Comparison of ENCODE assay signal across 13 cellular contexts in genomic region chr11:61924016-61924360, GRCh38. TPM values are rescaled to one million over a fixed set of nuclear protein-coding genes. Genes with fewer than 3 reads are reported as not detected.
DNase-seq lines count a peak whose midpoint lies in the region; ATAC-seq and TF ChIP-seq lines count a peak whose summit lies in the region.
"Had no signal": no experiment of that assay in that cellular context is flagged by ENCODE, and none has a peak within 500 bp of the region (broad histone marks: within the 10 kb centered on the region; RNA-seq: fewer than 3 reads in every experiment).

No MANE protein-coding gene starts in this region.

- H3K36me3 Mint-ChIP-seq in endothelial cell (ENCODE audit: low read depth, unreplicated experiment), result no peaks in the 10 kb centered on the region

- H3K27me3 Mint-ChIP-seq in endothelial cell (ENCODE audit: unreplicated experiment), result peaks cover 5% of the 10 kb centered on the region

- H3K36me3 ChIP-seq in prostate gland, result no peaks in the 10 kb centered on the region
- H3K36me3 ChIP-seq: thoracic aorta had no signal

- intact Hi-C loops in prostate gland (cut with DNase I), result no loop called here

- no peak for TF ChIP-seq POLR2A in prostate gland (IDR thresholded peaks at IDR 0.05)

- H3K4me1 Mint-ChIP-seq in endothelial cell (ENCODE audit: unreplicated experiment), result peaks cover 24% of the 10 kb centered on the region

- ATAC-seq in left lobe of liver (peak; percentile 14), HG03280 (IDR thresholded peaks at IDR 0.05; ENCODE audit: unreplicated experiment) (no peak), GM21515 (IDR thresholded peaks at IDR 0.05; ENCODE audit: unreplicated experiment) (no peak)

- no peaks in the 10 kb centered on the region for H3K9me3 Mint-ChIP-seq in endothelial cell (ENCODE audit: unreplicated experiment)

- H3K4me1 ChIP-seq in prostate gland (replicated peaks), result no peaks in the 10 kb centered on the region

- DNase-seq in stimulated activated CD4-positive, alpha-beta T cell treated with anti-CD3 and anti-CD28 coated beads, Interleukin-4, amount 100 ng/mL, for 24 hours, result peak; percentile 1
- no peak for DNase-seq in stimulated activated CD4-positive, alpha-beta T cell treated with anti-CD3 and anti-CD28 coated beads, Interleukin-12 subunit alpha, Interleukin-12 subunit beta, amount 100 ng/mL, for 4 hours
- no peak for DNase-seq in left lobe of liver (ENCODE audit: low spot score)
- no peak for DNase-seq in prostate gland (ENCODE audit: low spot score)
- DNase-seq in endothelial cell (ENCODE audit: low spot score), result no peak
- DNase-seq in activated CD8-positive, alpha-beta memory T cell treated with anti-CD3 and anti-CD28 coated beads for 24 hours, result no peak
- DNase-seq: DMS53, HCEC 1CT, NCI-H146, SIG-M5 had no signal

- H3K4me3 ChIP-seq in prostate gland, result no peak overlapping the region
- H3K4me3 ChIP-seq: thoracic aorta had no signal

- H3K27ac ChIP-seq in prostate gland, result peak overlapping the region; percentile 54 to 63

- H3K27ac Mint-ChIP-seq in endothelial cell (ENCODE audit: unreplicated experiment), result no peak overlapping the region

- no peaks in the 10 kb centered on the region for H3K27me3 ChIP-seq in prostate gland (replicated peaks; ENCODE audit: insufficient read depth)

- WGBS in prostate gland, result 56% methylated on average over 5 of the region's 5 CpGs

- no peak for TF ChIP-seq CTCF in prostate gland (IDR thresholded peaks at IDR 0.05)
- TF ChIP-seq CTCF in endothelial cell (IDR thresholded peaks at IDR 0.05; ENCODE audit: unreplicated experiment), result no peak

- H3K4me3 Mint-ChIP-seq in endothelial cell (ENCODE audit: unreplicated experiment), result no peak overlapping the region

- H3K9me3 ChIP-seq in prostate gland, result no peaks in the 10 kb centered on the region
- H3K9me3 ChIP-seq: thoracic aorta had no signal

RNA-seq across cellular contexts. Expression of gene RAB3IL1, which starts 6.6 kb away (rescaled TPM):
- total RNA-seq in left lobe of liver (4.0 TPM), prostate gland (10 to 100 TPM in 1 of 2 donors, 1 to 10 TPM in 1; 3.5 to 53.0 TPM), endothelial cell (ENCODE audit: unreplicated experiment) (8.9 TPM)

RNA-seq across cellular contexts. Expression of gene BEST1, which starts 26.2 kb away (rescaled TPM):
- total RNA-seq in left lobe of liver (0.63 TPM), prostate gland (10 to 100 TPM in 1 of 2 donors, 1 to 10 TPM in 1; 1.5 to 18.0 TPM), endothelial cell (ENCODE audit: unreplicated experiment) (0.08 TPM)

RNA-seq across cellular contexts. Expression of gene FADS3, which starts 32.6 kb away (rescaled TPM):
- total RNA-seq in left lobe of liver, result 15.0 TPM
- 10 to 100 TPM; 18.5 to 74.9 TPM for total RNA-seq in prostate gland
- 42.0 TPM for total RNA-seq in endothelial cell (ENCODE audit: unreplicated experiment)

RNA-seq across cellular contexts. Expression of gene FTH1, which starts 43.4 kb away (rescaled TPM):
- 938 TPM for total RNA-seq in left lobe of liver
- total RNA-seq in prostate gland, result 1,000 to 10,000 TPM; 1,344 to 1,560 TPM
- 837 TPM for total RNA-seq in endothelial cell (ENCODE audit: unreplicated experiment)
